Comparison of ENCODE assay signal across 8 cellular contexts in genomic region chr7:47266131-47266706, GRCh38.
DNase-seq lines count a peak whose midpoint lies in the region; ATAC-seq and TF ChIP-seq lines count a peak whose summit lies in the region.

No MANE protein-coding gene starts in this region.

- peaks cover 31% of the 10 kb centered on the region for H3K36me3 Mint-ChIP-seq in nephron progenitor cell (ENCODE audit: low read depth)

- H3K4me3 Mint-ChIP-seq in nephron progenitor cell: no peak overlapping the region

- peaks cover 27% of the 10 kb centered on the region for H3K9me3 Mint-ChIP-seq in nephron progenitor cell

- H3K4me1 Mint-ChIP-seq in nephron progenitor cell: peaks cover 31% of the 10 kb centered on the region

- peak; percentile 91 for ATAC-seq in HG02885 (IDR thresholded peaks at IDR 0.05; ENCODE audit: poor library complexity, unreplicated experiment)

- TF ChIP-seq CTCF in AG09309 (IDR thresholded peaks at IDR 0.05; ENCODE audit: control insufficient read depth, insufficient read depth, low read depth, low read length, missing control alignments): peak; percentile 90
- peak; percentile 73 for TF ChIP-seq CTCF in GM12875 (IDR thresholded peaks at IDR 0.05; ENCODE audit: borderline replicate concordance, insufficient read depth, low read depth, low read length)
- TF ChIP-seq CTCF in nephron progenitor cell (IDR thresholded peaks at IDR 0.05): peak; percentile 93

- no peak overlapping the region for H3K4me3 ChIP-seq in AG09309 (ENCODE audit: control insufficient read depth, low read depth, low read length)
- no peak overlapping the region for H3K4me3 ChIP-seq in GM12875 (ENCODE audit: low read depth, low read length)

- H3K27me3 Mint-ChIP-seq in nephron progenitor cell (ENCODE audit: low read depth, poor library complexity): peaks cover 8% of the 10 kb centered on the region

- DNase-seq in AG09309 (ENCODE audit: low read depth) (no peak), NCI-H2029 treated with DMSO at 0.1 percent for 48 hours (lab: John Stamatoyannopoulos, UW) (peak; percentile 49), fibroblast of the conjunctiva (ENCODE audit: low read depth) (peak; percentile 68), nephron progenitor cell (peak; percentile 72), cortex of kidney (lab: John Stamatoyannopoulos, UW) (no peak)
- peak; percentile 3 for DNase-seq in activated CD4-positive, alpha-beta T cell treated with anti-CD3 and anti-CD28 coated beads, Interleukin-2, amount 50 U/mL, for 1 hour

- H3K27ac Mint-ChIP-seq in nephron progenitor cell: no peak overlapping the region

Comparison
In these comparisons a context has a peak if more than half of its experiments do, and no peak if none do; other contexts are left out.
1. DNase-seq: peak in NCI-H2029 treated with DMSO at 0.1 percent for 48 hours (single experiment), activated CD4-positive, alpha-beta T cell treated with anti-CD3 and anti-CD28 coated beads, Interleukin-2, amount 50 U/mL, for 1 hour (single experiment), fibroblast of the conjunctiva (single experiment) and nephron progenitor cell (single experiment); none in AG09309 (single experiment) and cortex of kidney (single experiment).
2. Peak in every context shown above with its lines, with median percentiles within 50 percentile points of each other: CTCF ChIP-seq.